In the genomic region with DNA sequence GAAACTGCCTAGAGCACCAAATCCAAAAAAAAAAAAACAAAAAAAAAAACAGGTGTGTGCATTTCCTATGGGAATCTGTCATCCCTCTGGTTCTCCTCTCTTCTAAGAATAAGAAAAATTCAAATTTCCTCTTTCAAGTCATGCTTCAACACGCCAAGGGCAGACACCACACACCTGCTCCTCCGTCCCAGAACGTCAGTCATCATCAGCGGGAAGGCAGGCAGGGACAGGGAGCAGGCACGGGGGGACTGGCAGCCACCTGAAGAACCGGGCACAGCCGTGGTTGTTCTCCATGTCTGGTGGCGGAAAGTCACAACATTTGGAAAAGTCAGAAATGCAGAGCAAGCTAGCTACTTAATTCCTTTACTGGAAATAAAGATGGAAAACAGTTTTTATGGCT, we compare ENCODE assay signal across 18 cellular contexts.
A peak's percentile ranks its signal among the peaks of the same experiment; 100 is the strongest.
DNase-seq lines count a peak whose midpoint lies in the region; ATAC-seq and TF ChIP-seq lines count a peak whose summit lies in the region.
"Had no signal": no experiment of that assay in that cellular context is flagged by ENCODE, and none has a peak within 500 bp of the region (broad histone marks: within the 10 kb centered on the region; RNA-seq: fewer than 3 reads in every experiment).

No MANE protein-coding gene starts in this region.

- peaks cover 0 to 1% (median 0%) of the 10 kb centered on the region in 7 donors for H3K9me3 Mint-ChIP-seq in CD4-positive, CD25-positive, alpha-beta regulatory T cell
- H3K9me3 Mint-ChIP-seq in mesothelial cell of epicardium (no peaks in the 10 kb centered on the region), immature natural killer cell (no peaks in the 10 kb centered on the region)

- no peak for DNase-seq in CD4-positive, CD25-positive, alpha-beta regulatory T cell
- DNase-seq in NCI-H1105 treated with DMSO at 0.1 percent for 48 hours (lab: John Stamatoyannopoulos, UW) = peak; percentile 37
- DNase-seq in SJCRH30 = peak; percentile 49 to 67
- no peak for DNase-seq in mesothelial cell of epicardium (ENCODE audit: low spot score in 2 of 2, unreplicated experiment in 2 of 2)
- no peak for DNase-seq in immature natural killer cell
- DNase-seq in left cardiac atrium = no peak
- DNase-seq in aorta = no peak
- no peak for DNase-seq in superior temporal gyrus (ENCODE audit: extremely low spot score)
- DNase-seq: COR-L47, DMS79 treated with DMSO at 0.1 percent for 48 hours, GDM1, GM23248, NCI-H1694 treated with DMSO at 0.1 percent for 48 hours, NCI-H524 had no signal

- peaks cover 23% of the 10 kb centered on the region for H3K36me3 ChIP-seq in CD4-positive, CD25-positive, alpha-beta regulatory T cell (ENCODE audit: control insufficient read depth, insufficient read depth, low read length)
- H3K36me3 ChIP-seq in SJCRH30 (no peaks in the 10 kb centered on the region), aorta (ENCODE audit: control insufficient read depth in 1 of 2, insufficient read depth in 2 of 2, low read length in 1 of 2) (no peaks in the 10 kb centered on the region)

- H3K27me3 ChIP-seq in CD4-positive, CD25-positive, alpha-beta regulatory T cell (ENCODE audit: control insufficient read depth, insufficient read depth, low read length) = no peaks in the 10 kb centered on the region
- H3K27me3 ChIP-seq in SJCRH30 (no peaks in the 10 kb centered on the region), aorta (ENCODE audit: control insufficient read depth in 1 of 2, insufficient read depth in 2 of 2, low read length in 1 of 2) (no peaks in the 10 kb centered on the region)

- intact Hi-C loops in left cardiac atrium (cut with DNase I) (no loop called here), aorta (cut with DNase I) (no loop called here)

- no peak for ATAC-seq in CD4-positive, CD25-positive, alpha-beta regulatory T cell (ENCODE audit: low read depth in 2 of 2)
- ATAC-seq in left cardiac atrium (no peak), aorta (ENCODE audit: low FRiP score) (no peak)
- ATAC-seq: K562 had no signal

- TF ChIP-seq CTCF in mesothelial cell of epicardium (IDR thresholded peaks at IDR 0.05; ENCODE audit: unreplicated experiment) = no peak

- H3K27me3 Mint-ChIP-seq in CD4-positive, CD25-positive, alpha-beta regulatory T cell = no peaks in the 10 kb centered on the region
- H3K27me3 Mint-ChIP-seq in mesothelial cell of epicardium (ENCODE audit: low read depth) (no peaks in the 10 kb centered on the region), immature natural killer cell (ENCODE audit: low read depth in 3 of 3) (peaks cover 0 to 3% (median 2%) of the 10 kb centered on the region in 3 donors)

- peaks cover 61% of the 10 kb centered on the region for H3K36me3 Mint-ChIP-seq in CD4-positive, CD25-positive, alpha-beta regulatory T cell
- no peaks in the 10 kb centered on the region for H3K36me3 Mint-ChIP-seq in mesothelial cell of epicardium
- peaks cover 15 to 68% (median 66%) of the 10 kb centered on the region in 3 donors for H3K36me3 Mint-ChIP-seq in immature natural killer cell

- H3K4me1 ChIP-seq in CD4-positive, CD25-positive, alpha-beta regulatory T cell (ENCODE audit: control insufficient read depth, insufficient read depth, low read length, poor library complexity, severe bottlenecking) = no peaks in the 10 kb centered on the region
- H3K4me1 ChIP-seq in SJCRH30 (peaks cover 23% of the 10 kb centered on the region; the same call in 1 of the 2 replicates), aorta (ENCODE audit: control insufficient read depth in 1 of 2, insufficient read depth in 2 of 2, low read length in 2 of 2) (peaks cover 0 to 2% of the 10 kb centered on the region in 2 donors)

- no peak overlapping the region for H3K27ac ChIP-seq in CD4-positive, CD25-positive, alpha-beta regulatory T cell (ENCODE audit: insufficient read depth, low read length, poor library complexity, severe bottlenecking)
- no peak overlapping the region for H3K27ac ChIP-seq in SJCRH30
- no peak overlapping the region for H3K27ac ChIP-seq in aorta (ENCODE audit: low read depth in 1 of 2, low read length in 2 of 2)
- H3K27ac ChIP-seq: C4-2B, GM23248, HL-60, SK-N-MC had no signal

- no peak overlapping the region for H3K4me3 Mint-ChIP-seq in CD4-positive, CD25-positive, alpha-beta regulatory T cell
- H3K4me3 Mint-ChIP-seq in mesothelial cell of epicardium = no peak overlapping the region
- H3K4me3 Mint-ChIP-seq in immature natural killer cell = no peak overlapping the region

- 88 to 90% methylated on average over 8 of the region's 8 CpGs for WGBS in aorta, 2 donors

- peaks cover 12 to 26% (median 12%) of the 10 kb centered on the region in 4 donors for H3K4me1 Mint-ChIP-seq in CD4-positive, CD25-positive, alpha-beta regulatory T cell
- H3K4me1 Mint-ChIP-seq in mesothelial cell of epicardium = peaks cover 29% of the 10 kb centered on the region
- H3K4me1 Mint-ChIP-seq in immature natural killer cell = peaks cover 0 to 10% of the 10 kb centered on the region in 2 donors

- no peak overlapping the region for H3K4me3 ChIP-seq in CD4-positive, CD25-positive, alpha-beta regulatory T cell (ENCODE audit: low read depth, low read length)
- no peak overlapping the region for H3K4me3 ChIP-seq in SJCRH30
- H3K4me3 ChIP-seq in aorta (ENCODE audit: low read length in 2 of 2) = no peak overlapping the region
- H3K4me3 ChIP-seq: GM23248, K562, SK-N-MC had no signal

- peak overlapping the region in 2 of 3 donors; percentile 27 to 53 for H3K27ac Mint-ChIP-seq in CD4-positive, CD25-positive, alpha-beta regulatory T cell
- H3K27ac Mint-ChIP-seq in mesothelial cell of epicardium (peak overlapping the region; percentile 39), immature natural killer cell (peak overlapping the region in 1 of 6 donors; percentile 61)

- no peaks in the 10 kb centered on the region for H3K9me3 ChIP-seq in CD4-positive, CD25-positive, alpha-beta regulatory T cell (ENCODE audit: control insufficient read depth in 2 of 2, low read length in 2 of 2)
- H3K9me3 ChIP-seq in SJCRH30 (replicated peaks) = no peaks in the 10 kb centered on the region
- H3K9me3 ChIP-seq in aorta (ENCODE audit: control insufficient read depth, low read length) = no peaks in the 10 kb centered on the region

Comparison
In these comparisons a context has a peak if more than half of its experiments do, and no peak if none do; other contexts are left out.
1. DNase-seq: peak in NCI-H1105 treated with DMSO at 0.1 percent for 48 hours (single experiment) and SJCRH30 (2 of 2); none in CD4-positive, CD25-positive, alpha-beta regulatory T cell (0 of 3), mesothelial cell of epicardium (0 of 2), immature natural killer cell (0 of 3), left cardiac atrium (single experiment), aorta (0 of 2) and superior temporal gyrus (single experiment).